Comparison of ENCODE assay signal across 8 cellular contexts in genomic region chr17:40309031-40309937, GRCh38. TPM values are rescaled to one million over a fixed set of nuclear protein-coding genes. Genes with fewer than 3 reads are reported as not detected.
DNase-seq lines count a peak whose midpoint lies in the region; ATAC-seq and TF ChIP-seq lines count a peak whose summit lies in the region.

TSS of gene RARA (plus strand) at chr17:40309180. CDS start at chr17:40331219, 22,039 bp downstream.

- peak within 1 kb of the TSS; percentile 27 for H3K4me2 ChIP-seq in OCI-LY1 (ENCODE audit: low read length)

- no peaks in the 10 kb centered on the region for H4K20me1 ChIP-seq in OCI-LY1 (ENCODE audit: insufficient read depth, low read length)

- ATAC-seq in right lobe of liver: peak; percentile 26 to 60 (median 42)

- H3K9ac ChIP-seq in OCI-LY1 (ENCODE audit: low read length) (no peak within 1 kb of the TSS), subcutaneous abdominal adipose tissue (ENCODE audit: low read length in 5 of 5) (peak within 1 kb of the TSS; percentile 5 to 72 (median 68))

- WGBS in right lobe of liver (ENCODE audit: insufficient coverage, low coverage, low lambda C conversion rate, missing lambda C conversion rate): 28% methylated on average over 17 of the region's 20 CpGs

- no peaks in the 10 kb centered on the region for H3K9me2 ChIP-seq in OCI-LY1 (ENCODE audit: low read depth, low read length)

- no peak within 1 kb of the TSS for H2AFZ ChIP-seq in OCI-LY1 (ENCODE audit: low read length)

- H3K27ac ChIP-seq in OCI-LY1 (ENCODE audit: low read depth, low read length, poor library complexity, severe bottlenecking) (no peak within 1 kb of the TSS), right lobe of liver (peak within 1 kb of the TSS in 2 of 3 donors; percentile 13 to 37), subcutaneous abdominal adipose tissue (ENCODE audit: low read depth, low read length) (peak within 1 kb of the TSS; percentile 93)

- H3K27me3 ChIP-seq in OCI-LY1 (ENCODE audit: insufficient read depth, low read length) (no peaks in the 10 kb centered on the region), right lobe of liver (no peaks in the 10 kb centered on the region), subcutaneous abdominal adipose tissue (ENCODE audit: control insufficient read depth in 5 of 5, insufficient read depth in 4 of 5, low read length in 5 of 5) (no peaks in the 10 kb centered on the region)

- H3K9me3 ChIP-seq in OCI-LY1 (ENCODE audit: low read length): no peaks in the 10 kb centered on the region
- no peaks in the 10 kb centered on the region for H3K9me3 ChIP-seq in right lobe of liver
- no peaks in the 10 kb centered on the region for H3K9me3 ChIP-seq in subcutaneous abdominal adipose tissue (ENCODE audit: control insufficient read depth in 5 of 5, low read length in 5 of 5)

- H3K79me2 ChIP-seq in OCI-LY1 (ENCODE audit: insufficient read depth, low read length): no peaks in the 10 kb centered on the region

- H3F3A ChIP-seq in OCI-LY1 (ENCODE audit: insufficient read depth, low read length): no peaks in the 10 kb centered on the region

- intact Hi-C loops in right lobe of liver (cut with DNase I): loop anchor here (5.0 kb wide), 2 partner anchors 43 to 48 kb away; no protein-coding TSS in a partner anchor

- H3K36me3 ChIP-seq in OCI-LY1 (ENCODE audit: insufficient read depth, low read length): peaks cover 16% of the 10 kb centered on the region
- H3K36me3 ChIP-seq in right lobe of liver: no peaks in the 10 kb centered on the region
- no peaks in the 10 kb centered on the region for H3K36me3 ChIP-seq in subcutaneous abdominal adipose tissue (ENCODE audit: control insufficient read depth in 5 of 5, insufficient read depth in 5 of 5, low read length in 5 of 5)

- no peak for TF ChIP-seq POLR2A in right lobe of liver (IDR thresholded peaks at IDR 0.05)

- H3K4me1 ChIP-seq in OCI-LY1 (ENCODE audit: insufficient read depth, low read length, severe bottlenecking) (peaks cover 20% of the 10 kb centered on the region), right lobe of liver (peaks cover 0 to 56% (median 28%) of the 10 kb centered on the region in 4 donors), subcutaneous abdominal adipose tissue (ENCODE audit: control insufficient read depth in 5 of 5, insufficient read depth in 5 of 5, low read length in 5 of 5) (peaks cover 50 to 86% (median 81%) of the 10 kb centered on the region in 5 donors)

- no peak within 1 kb of the TSS for H3K4me3 ChIP-seq in OCI-LY1 (ENCODE audit: low read depth, low read length, poor library complexity, severe bottlenecking)
- peak within 1 kb of the TSS; percentile 55 for H3K4me3 ChIP-seq in choroid plexus epithelial cell (ENCODE audit: low read depth, low read length)
- peak within 1 kb of the TSS; percentile 18 to 51 (median 21) for H3K4me3 ChIP-seq in right lobe of liver
- H3K4me3 ChIP-seq in subcutaneous abdominal adipose tissue (ENCODE audit: low read depth in 1 of 5, low read length in 5 of 5): peak within 1 kb of the TSS; percentile 63 to 78 (median 64)

- peak; percentile 30 for DNase-seq in NCI-H2196 (lab: John Stamatoyannopoulos, UW; ENCODE audit: unreplicated experiment)
- DNase-seq in NCI-H2196 treated with DMSO at 0.1 percent for 48 hours (lab: John Stamatoyannopoulos, UW; ENCODE audit: unreplicated experiment): no peak
- peak; percentile 62 for DNase-seq in choroid plexus epithelial cell (ENCODE audit: low read depth)
- DNase-seq in right lobe of liver: peak; percentile 24 to 71 (median 55)
- no peak for DNase-seq in dedifferentiated amniotic fluid mesenchymal stem cell (ENCODE audit: extremely low spot score)
- no peak for DNase-seq in AG08395 (ENCODE audit: low spot score)

- no peak for TF ChIP-seq CTCF in OCI-LY1 (IDR thresholded peaks at IDR 0.05; ENCODE audit: low read length)
- TF ChIP-seq CTCF in choroid plexus epithelial cell (conservative IDR thresholded peaks at IDR 0.05; ENCODE audit: low read depth, low read length): no peak
- TF ChIP-seq CTCF in right lobe of liver (IDR thresholded peaks at IDR 0.05): no peak

RNA-seq across cellular contexts. Expression of gene RARA, which starts in this region (rescaled TPM):
- 10 to 100 TPM; 17.7 to 41.9 (median 22.9) TPM for total RNA-seq in right lobe of liver

Comparison
In these comparisons a context has a peak if more than half of its experiments do, and no peak if none do; other contexts are left out.
1. DNase-seq: peak in NCI-H2196 (single experiment), choroid plexus epithelial cell (single experiment) and right lobe of liver (3 of 3); none in NCI-H2196 treated with DMSO at 0.1 percent for 48 hours (single experiment), dedifferentiated amniotic fluid mesenchymal stem cell (single experiment) and AG08395 (single experiment).